Comparison of ENCODE assay signal across 10 cellular contexts in genomic region chr1:9653783-9654517, GRCh38. TPM values are rescaled to one million over a fixed set of nuclear protein-coding genes. Genes with fewer than 3 reads are reported as not detected.
DNase-seq lines count a peak whose midpoint lies in the region; ATAC-seq and TF ChIP-seq lines count a peak whose summit lies in the region.
"Had no signal": no experiment of that assay in that cellular context is flagged by ENCODE, and none has a peak within 500 bp of the region (broad histone marks: within the 10 kb centered on the region; RNA-seq: fewer than 3 reads in every experiment).

No MANE protein-coding gene starts in this region.

- WGBS in thymus: 41% methylated on average over 20 of the region's 20 CpGs
- 38 to 69% methylated on average over 15 to 20 of the region's 20 CpGs for WGBS in testis, 2 donors

- ATAC-seq in HG03025 (IDR thresholded peaks at IDR 0.05; ENCODE audit: low FRiP score, unreplicated experiment): no peak

- intact Hi-C loops in testis (cut with DNase I; ENCODE audit: low total_unique reads): no loop called here

- H3K27me3 ChIP-seq in muscle layer of duodenum (ENCODE audit: low read depth, low read length) (no peaks in the 10 kb centered on the region), thymus (ENCODE audit: control insufficient read depth, insufficient read depth) (no peaks in the 10 kb centered on the region), testis (no peaks in the 10 kb centered on the region)

- peaks cover 0 to 16% of the 10 kb centered on the region in 2 donors for H3K4me1 ChIP-seq in muscle layer of duodenum (ENCODE audit: control insufficient read depth in 1 of 2, insufficient read depth in 2 of 2, low read length in 2 of 2)
- H3K4me1 ChIP-seq in thymus (ENCODE audit: control insufficient read depth, insufficient read depth, low read length): peaks cover 8% of the 10 kb centered on the region
- peaks cover 5% of the 10 kb centered on the region for H3K4me1 ChIP-seq in testis

- TF ChIP-seq POLR2A in testis (IDR thresholded peaks at IDR 0.05): no peak

- no peaks in the 10 kb centered on the region for H3K9me3 ChIP-seq in muscle layer of duodenum (ENCODE audit: control insufficient read depth in 1 of 2, low read length in 2 of 2)
- H3K9me3 ChIP-seq in thymus (ENCODE audit: control insufficient read depth): no peaks in the 10 kb centered on the region
- no peaks in the 10 kb centered on the region for H3K9me3 ChIP-seq in testis

- TF ChIP-seq CTCF in testis (IDR thresholded peaks at IDR 0.05): no peak

- H3K36me3 ChIP-seq in muscle layer of duodenum (ENCODE audit: control insufficient read depth in 1 of 2, insufficient read depth in 2 of 2, low read length in 2 of 2): no peaks in the 10 kb centered on the region
- H3K36me3 ChIP-seq in thymus (ENCODE audit: control insufficient read depth, insufficient read depth): no peaks in the 10 kb centered on the region
- H3K36me3 ChIP-seq in testis (ENCODE audit: low read depth, missing control alignments): no peaks in the 10 kb centered on the region

- no peak overlapping the region for H3K27ac ChIP-seq in muscle layer of duodenum (ENCODE audit: low read length)
- H3K27ac ChIP-seq in thymus (ENCODE audit: low read depth): peak overlapping the region; percentile 22
- H3K27ac ChIP-seq in testis: no peak overlapping the region
- H3K27ac ChIP-seq: VCaP had no signal

- DNase-seq in activated gamma-delta T cell treated with Interleukin-2 at 50 U/mL for 16 hours (peak; percentile 15), activated gamma-delta T cell (lab: John Stamatoyannopoulos, UW) (no peak), C1 segment of cervical spinal cord (lab: John Stamatoyannopoulos, UW) (no peak), testis (no peak)
- peak; percentile 76 for DNase-seq in activated CD8-positive, alpha-beta memory T cell treated with anti-CD3 and anti-CD28 coated beads, Interleukin-2, amount 50 U/mL, for 48 hours
- DNase-seq: NCI-H526 treated with DMSO at 0.1 percent for 48 hours had no signal

- peak overlapping the region; percentile 21 to 62 for H3K4me3 ChIP-seq in muscle layer of duodenum (ENCODE audit: low read depth in 1 of 2, low read length in 2 of 2)
- H3K4me3 ChIP-seq in thymus (ENCODE audit: low read length): peak overlapping the region; percentile 17
- H3K4me3 ChIP-seq in testis: no peak overlapping the region

RNA-seq across cellular contexts. Expression of gene PIK3CD, which starts 2.4 kb away (rescaled TPM):
- polyA plus RNA-seq in thymus (30.4 TPM), testis (ENCODE audit: insufficient read depth, low read depth, low replicate concordance) (11.7 TPM)
- 10 to 100 TPM; 12.4 to 17.2 TPM for total RNA-seq in testis

Comparison
In these comparisons a context has a peak if more than half of its experiments do, and no peak if none do; other contexts are left out.
1. DNase-seq: peak in activated gamma-delta T cell treated with Interleukin-2 at 50 U/mL for 16 hours (single experiment) and activated CD8-positive, alpha-beta memory T cell treated with anti-CD3 and anti-CD28 coated beads, Interleukin-2, amount 50 U/mL, for 48 hours (single experiment); none in activated gamma-delta T cell (single experiment), C1 segment of cervical spinal cord (0 of 14) and testis (single experiment).
2. H3K4me3 ChIP-seq: peak in muscle layer of duodenum (2 of 2) and thymus (single experiment); none in testis (0 of 2).